Comparison of ENCODE assay signal across 8 cellular contexts in genomic region chr9:96874947-96875459, GRCh38. TPM values are rescaled to one million over a fixed set of nuclear protein-coding genes. Genes with fewer than 3 reads are reported as not detected.
A peak's percentile ranks its signal among the peaks of the same experiment; 100 is the strongest.
DNase-seq lines count a peak whose midpoint lies in the region; ATAC-seq and TF ChIP-seq lines count a peak whose summit lies in the region.

No MANE protein-coding gene starts in this region.

- H3K27ac Mint-ChIP-seq in CD14-positive monocyte, result peak overlapping the region in 1 of 7 donors; percentile 43

- intact Hi-C loops in CD14-positive monocyte (cut with micrococcal nuclease) (no loop called here), right lobe of liver (cut with DNase I) (no loop called here)

- 19% methylated on average over 13 of the region's 13 CpGs for WGBS in right lobe of liver (ENCODE audit: insufficient coverage, low coverage, low lambda C conversion rate, missing lambda C conversion rate)
- WGBS in thymus, result 40% methylated on average over 13 of the region's 13 CpGs

- H3K27ac ChIP-seq in Peyer's patch (peak overlapping the region; percentile 57 to 88 (median 76)), caudate nucleus (ENCODE audit: low read depth, low read length) (peak overlapping the region; percentile 79), right lobe of liver (peak overlapping the region; percentile 52 to 78 (median 74)), thymus (ENCODE audit: low read depth) (peak overlapping the region; percentile 84)

- H3K36me3 ChIP-seq in Peyer's patch (no peaks in the 10 kb centered on the region), right lobe of liver (no peaks in the 10 kb centered on the region), thymus (ENCODE audit: control insufficient read depth, insufficient read depth) (no peaks in the 10 kb centered on the region)

- H3K27me3 ChIP-seq in Peyer's patch (peaks cover 0 to 6% of the 10 kb centered on the region in 2 donors), right lobe of liver (peaks cover 0 to 10% of the 10 kb centered on the region in 2 donors), thymus (ENCODE audit: control insufficient read depth, insufficient read depth) (peaks cover 17% of the 10 kb centered on the region)

- DNase-seq in CD14-positive monocyte (ENCODE audit: low spot score), result no peak
- DNase-seq in Peyer's patch, result peak; percentile 36 to 87 (median 65)
- peak in 31 of 61 donors; percentile 11 to 87 (median 32) for DNase-seq in caudate nucleus (lab: John Stamatoyannopoulos, UW)
- no peak for DNase-seq in right lobe of liver
- DNase-seq in COLO829 (ENCODE audit: low spot score), result no peak

- peaks cover 0 to 20% (median 15%) of the 10 kb centered on the region in 7 donors for H3K9me3 Mint-ChIP-seq in CD14-positive monocyte

- TF ChIP-seq CTCF in CD14-positive monocyte (IDR thresholded peaks at IDR 0.05) (no peak), Peyer's patch (IDR thresholded peaks at IDR 0.05) (no peak), right lobe of liver (IDR thresholded peaks at IDR 0.05) (no peak)

- peaks cover 0 to 5% of the 10 kb centered on the region in 2 donors for H3K36me3 Mint-ChIP-seq in CD14-positive monocyte

- peaks cover 52 to 61% (median 59%) of the 10 kb centered on the region in 3 donors for H3K27me3 Mint-ChIP-seq in CD14-positive monocyte (ENCODE audit: low read depth in 3 of 3)

- peaks cover 32% of the 10 kb centered on the region for H3K4me1 Mint-ChIP-seq in CD14-positive monocyte

- H3K4me3 Mint-ChIP-seq in CD14-positive monocyte, result peak overlapping the region; percentile 79 to 94

- TF ChIP-seq POLR2A in Peyer's patch (IDR thresholded peaks at IDR 0.05), result peak; percentile 57 to 85
- TF ChIP-seq POLR2A in right lobe of liver (IDR thresholded peaks at IDR 0.05), result peak; percentile 69

- H3K9me3 ChIP-seq in Peyer's patch, result no peaks in the 10 kb centered on the region
- no peaks in the 10 kb centered on the region for H3K9me3 ChIP-seq in right lobe of liver
- H3K9me3 ChIP-seq in thymus (ENCODE audit: control insufficient read depth), result peaks cover 4% of the 10 kb centered on the region

- H3K4me3 ChIP-seq in Peyer's patch (peak overlapping the region; percentile 31 to 56 (median 46)), right lobe of liver (peak overlapping the region; percentile 46 to 69 (median 60)), thymus (ENCODE audit: low read length) (peak overlapping the region; percentile 56)

- H3K4me1 ChIP-seq in Peyer's patch, result peaks cover 0 to 19% (median 3%) of the 10 kb centered on the region in 4 donors
- H3K4me1 ChIP-seq in right lobe of liver, result peaks cover 0 to 3% (median 0%) of the 10 kb centered on the region in 4 donors
- H3K4me1 ChIP-seq in thymus (ENCODE audit: control insufficient read depth, insufficient read depth, low read length), result peaks cover 5% of the 10 kb centered on the region

- ATAC-seq in GM19035 (IDR thresholded peaks at IDR 0.05; ENCODE audit: unreplicated experiment) (peak; percentile 65), HG03159 (IDR thresholded peaks at IDR 0.05; ENCODE audit: unreplicated experiment) (peak; percentile 65), right lobe of liver (peak; percentile 64 to 78 (median 68))

RNA-seq across cellular contexts. Expression of gene ZNF782, which starts 20.7 kb away (rescaled TPM):
- 1 to 10 TPM; 1.1 TPM for polyA plus RNA-seq in CD14-positive monocyte
- 10 to 100 TPM; 13.0 to 24.5 (median 20.2) TPM for total RNA-seq in Peyer's patch
- 1 to 10 TPM; 2.1 to 3.7 (median 3.0) TPM for total RNA-seq in right lobe of liver
- polyA plus RNA-seq in thymus, result 2.8 TPM

RNA-seq across cellular contexts. Expression of gene NUTM2G, which starts 53.6 kb away (rescaled TPM):
- polyA plus RNA-seq in CD14-positive monocyte (not detected), thymus (0.02 TPM)
- total RNA-seq in Peyer's patch (not detected), right lobe of liver (under 1 TPM in 1 of 6 experiments, not detected in 5; 0.11 TPM)

Comparison
In these comparisons a context has a peak if more than half of its experiments do, and no peak if none do; other contexts are left out.
1. DNase-seq: peak in Peyer's patch (3 of 3) and caudate nucleus (31 of 61); none in CD14-positive monocyte (single experiment), right lobe of liver (0 of 3) and COLO829 (single experiment).
2. Peak in every context shown above with its lines, with median percentiles within 50 percentile points of each other: ATAC-seq, H3K27ac ChIP-seq and H3K4me3 ChIP-seq.